8 cellular contexts compared by ENCODE assay signal in genomic region chr7:35800718-35801391, GRCh38. TPM values are rescaled to one million over a fixed set of nuclear protein-coding genes. Genes with fewer than 3 reads are reported as not detected.
A peak's percentile ranks its signal among the peaks of the same experiment; 100 is the strongest.
DNase-seq lines count a peak whose midpoint lies in the region; ATAC-seq and TF ChIP-seq lines count a peak whose summit lies in the region.

SEPTIN7 (plus strand) TSS chr7:35801057; CDS start chr7:35801210, 153 bp downstream.

- H3K36me3 ChIP-seq in ES-I3 (ENCODE audit: insufficient read depth, low read length) (no peaks in the 10 kb centered on the region), HAP-1 (replicated peaks) (no peaks in the 10 kb centered on the region), MM.1S (replicated peaks; ENCODE audit: insufficient read depth, low read length) (no peaks in the 10 kb centered on the region)

- H3K9me3 ChIP-seq in ES-I3 (ENCODE audit: control insufficient read depth, insufficient read depth, low read length) = no peaks in the 10 kb centered on the region
- H3K9me3 ChIP-seq in HAP-1 = no peaks in the 10 kb centered on the region
- H3K9me3 ChIP-seq in MM.1S (replicated peaks; ENCODE audit: insufficient read depth, low read length) = no peaks in the 10 kb centered on the region

- H3K4me3 ChIP-seq in HAP-1 (peak within 1 kb of the TSS; percentile 86), MM.1S (ENCODE audit: low read length) (peak within 1 kb of the TSS; percentile 91), fibroblast of the aortic adventitia (ENCODE audit: low read depth, low read length) (peak within 1 kb of the TSS; percentile 81)

- peak; percentile 93 for ATAC-seq in stimulated activated naive CD8-positive, alpha-beta T cell treated with anti-CD3 and anti-CD28 coated beads, Interleukin-15, amount 100 ng/mL, for 72 hours

- H3K27me3 ChIP-seq in HAP-1 (ENCODE audit: low read depth) (no peaks in the 10 kb centered on the region), MM.1S (replicated peaks; ENCODE audit: insufficient read depth, low read length) (no peaks in the 10 kb centered on the region)

- peak within 1 kb of the TSS; percentile 96 for H2AFZ ChIP-seq in MM.1S (ENCODE audit: low read length)

- H3K36me3 Mint-ChIP-seq in nephron progenitor cell (ENCODE audit: low read depth) = peaks cover 20% of the 10 kb centered on the region

- H4K20me1 ChIP-seq in MM.1S (ENCODE audit: insufficient read depth, low read length) = peaks cover 25% of the 10 kb centered on the region

- H3K4me3 Mint-ChIP-seq in nephron progenitor cell = peak within 1 kb of the TSS; percentile 98
- peak within 1 kb of the TSS; percentile 96 to 100 for H3K4me3 Mint-ChIP-seq in stimulated activated naive CD8-positive, alpha-beta T cell treated with anti-CD3 and anti-CD28 coated beads, Interleukin-15, amount 100 ng/mL, for 72 hours

- H3K27ac ChIP-seq in MM.1S (ENCODE audit: low read length) = peak within 1 kb of the TSS; percentile 92

- H3K79me2 ChIP-seq in MM.1S (ENCODE audit: low read length) = peaks cover 45% of the 10 kb centered on the region

- in situ Hi-C loops in HAP-1 (cut with MboI; ENCODE audit: low sequenced_read_pairs) = no loop called here

- peaks cover 46% of the 10 kb centered on the region for H3K4me1 Mint-ChIP-seq in nephron progenitor cell
- peaks cover 47% of the 10 kb centered on the region for H3K4me1 Mint-ChIP-seq in stimulated activated naive CD8-positive, alpha-beta T cell treated with anti-CD3 and anti-CD28 coated beads, Interleukin-15, amount 100 ng/mL, for 72 hours

- TF ChIP-seq CTCF in MM.1S (IDR thresholded peaks at IDR 0.05; ENCODE audit: low read length) = no peak
- no peak for TF ChIP-seq CTCF in fibroblast of the aortic adventitia (IDR thresholded peaks at IDR 0.05; ENCODE audit: insufficient read depth, low read length)
- no peak for TF ChIP-seq CTCF in nephron progenitor cell (IDR thresholded peaks at IDR 0.05)

- H3K9ac ChIP-seq in ES-I3 (ENCODE audit: low read depth, low read length) (peak within 1 kb of the TSS; percentile 82), MM.1S (ENCODE audit: low read length) (peak within 1 kb of the TSS; percentile 94)

- peaks cover 24% of the 10 kb centered on the region; the same call in 1 of the 2 replicates for H3F3A ChIP-seq in MM.1S (ENCODE audit: insufficient read depth, low read length)

- no peaks in the 10 kb centered on the region for H3K9me2 ChIP-seq in MM.1S (replicated peaks; ENCODE audit: insufficient read depth, low read length)

- H3K27ac Mint-ChIP-seq in nephron progenitor cell = peak within 1 kb of the TSS; percentile 100
- peak within 1 kb of the TSS; percentile 99 for H3K27ac Mint-ChIP-seq in stimulated activated naive CD8-positive, alpha-beta T cell treated with anti-CD3 and anti-CD28 coated beads, Interleukin-15, amount 100 ng/mL, for 72 hours

- H3K4me1 ChIP-seq in ES-I3 (ENCODE audit: insufficient read depth, low read length) = peaks cover 9% of the 10 kb centered on the region
- H3K4me1 ChIP-seq in HAP-1 = peaks cover 23% of the 10 kb centered on the region
- peaks cover 23% of the 10 kb centered on the region for H3K4me1 ChIP-seq in MM.1S (ENCODE audit: low read length)

- no peaks in the 10 kb centered on the region for H3K27me3 Mint-ChIP-seq in nephron progenitor cell (ENCODE audit: low read depth, poor library complexity)
- no peaks in the 10 kb centered on the region for H3K27me3 Mint-ChIP-seq in stimulated activated naive CD8-positive, alpha-beta T cell treated with anti-CD3 and anti-CD28 coated beads, Interleukin-15, amount 100 ng/mL, for 72 hours

- H3K4me2 ChIP-seq in MM.1S (ENCODE audit: low read depth, low read length) = peak within 1 kb of the TSS; percentile 92

- peaks cover 3% of the 10 kb centered on the region for H3K9me3 Mint-ChIP-seq in nephron progenitor cell
- no peaks in the 10 kb centered on the region for H3K9me3 Mint-ChIP-seq in stimulated activated naive CD8-positive, alpha-beta T cell treated with anti-CD3 and anti-CD28 coated beads, Interleukin-15, amount 100 ng/mL, for 72 hours

- peak; percentile 96 to 99 for DNase-seq in HAP-1 (ENCODE audit: low spot score in 2 of 2)
- peak; percentile 99 for DNase-seq in MM.1S
- peak; percentile 77 for DNase-seq in SIG-M5 (lab: John Stamatoyannopoulos, UW)
- DNase-seq in activated gamma-delta T cell (lab: John Stamatoyannopoulos, UW) = peak; percentile 93
- DNase-seq in fibroblast of the aortic adventitia (ENCODE audit: low read depth) = peak; percentile 99
- peak; percentile 97 for DNase-seq in nephron progenitor cell
- peak; percentile 99 to 100 for DNase-seq in stimulated activated naive CD8-positive, alpha-beta T cell treated with anti-CD3 and anti-CD28 coated beads, Interleukin-15, amount 100 ng/mL, for 72 hours

RNA-seq across cellular contexts. Expression of gene SEPTIN7, which starts in this region (rescaled TPM):
- total RNA-seq in fibroblast of the aortic adventitia (ENCODE audit: low replicate concordance) = 351 and 582 TPM in 2 replicates

Comparison
In these comparisons a context has a peak if more than half of its experiments do, and no peak if none do; other contexts are left out.
1. Peak in every context shown above with its lines: DNase-seq, ATAC-seq, H3K4me3 ChIP-seq and H3K27ac ChIP-seq.